1 cellular context compared by ENCODE assay signal in the genomic region with DNA sequence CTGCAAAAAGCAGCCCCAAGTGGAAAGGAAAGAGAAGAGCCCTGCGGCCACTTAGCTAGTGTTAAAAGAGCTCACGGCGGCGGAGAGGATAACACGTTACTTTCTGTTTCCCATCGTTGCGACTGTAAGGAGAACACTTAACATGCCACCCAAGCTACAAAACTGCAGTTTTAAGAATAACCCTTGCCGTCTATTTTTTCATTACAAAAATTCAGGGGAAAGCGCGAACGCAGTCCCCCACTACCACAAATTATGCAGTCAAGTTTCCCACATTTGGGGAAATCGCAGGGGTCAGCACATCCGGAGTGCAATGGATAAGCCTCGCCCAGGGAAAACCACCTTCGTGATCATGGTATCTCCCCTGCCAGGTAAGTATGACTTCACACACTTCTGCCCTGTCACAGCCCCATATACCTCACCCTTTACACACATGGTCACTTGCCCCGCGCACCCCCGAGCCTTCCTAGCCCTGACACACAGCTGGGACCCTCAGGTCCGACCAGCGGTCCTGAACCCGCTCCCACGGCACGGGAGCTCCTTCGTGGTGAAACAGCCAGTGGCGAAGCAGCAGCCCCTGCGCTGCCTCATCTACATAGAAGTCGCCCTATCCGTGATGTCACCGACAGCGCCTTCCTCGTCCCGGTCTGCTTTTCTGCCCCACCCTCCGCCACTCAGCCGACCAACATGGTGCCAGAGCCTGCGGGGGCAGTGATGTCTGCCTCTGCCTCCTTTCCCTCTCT.
TF ChIP-seq lines count a peak whose summit lies in the region.
"Not testable (repeated sequence)": the region's sequence is repeated elsewhere in the genome, so short reads cannot be mapped to it uniquely, and the experiment has no call there.

No MANE protein-coding gene starts in this region.

TF ChIP-seq in K562, 482 proteins besides CTCF, POLR2A, EP300 and RAD21 (continued from another document and continues in another):
- TF ChIP-seq TRIM24 (IDR thresholded peaks at IDR 0.05) (peak in 1 of 2 experiments; percentile 62; a peak in 3 of 4 replicates), ZNF239 (CRISPR knock-in tag; IDR thresholded peaks at IDR 0.05) (peak; percentile 47), ETV6 (IDR thresholded peaks at IDR 0.05; ENCODE audit: borderline replicate concordance in 1 of 2, low read depth in 2 of 2, low read length in 1 of 2) (peak in 1 of 2 experiments; percentile 80; a peak in 1 of 4 replicates), NCOA4 (IDR thresholded peaks at IDR 0.05; ENCODE audit: partially characterized antibody) (peak; percentile 94), ZNF175 (CRISPR knock-in tag; IDR thresholded peaks at IDR 0.05; ENCODE audit: low read depth) (peak; percentile 50; the same call in 1 of the 2 replicates), EWSR1 (IDR thresholded peaks at IDR 0.05; ENCODE audit: borderline replicate concordance, low read depth, partially characterized antibody) (peak; percentile 96), SMAD4 (CRISPR knock-in tag; conservative IDR thresholded peaks at IDR 0.05) (peak; percentile 77), CHCHD3 (CRISPR knock-in tag; IDR thresholded peaks at IDR 0.05) (peak; percentile 98), HEY1 (CRISPR knock-in tag; IDR thresholded peaks at IDR 0.05; ENCODE audit: borderline replicate concordance) (peak; percentile 82), ZBTB8A (IDR thresholded peaks at IDR 0.05; ENCODE audit: partially characterized antibody) (peak; percentile 76), HNRNPUL1 (IDR thresholded peaks at IDR 0.05; ENCODE audit: low read length) (peak; percentile 79; the same call in 1 of the 2 replicates), ESRRA (IDR thresholded peaks at IDR 0.05; ENCODE audit: borderline replicate concordance, low read depth) (peak; percentile 57; the same call in 1 of the 2 replicates), ZNF253 (CRISPR knock-in tag; conservative IDR thresholded peaks at IDR 0.05) (peak; percentile 89), NCOA2 (IDR thresholded peaks at IDR 0.05; ENCODE audit: partially characterized antibody in 2 of 2) (peak in 1 of 2 experiments; percentile 56), ZBED1 (IDR thresholded peaks at IDR 0.05) (peak; percentile 99), POLR2AphosphoS5 (IDR thresholded peaks at IDR 0.05; ENCODE audit: control insufficient read depth, insufficient read depth, low read depth, low read length) (peak; percentile 98), ZNF77 (CRISPR knock-in tag; IDR thresholded peaks at IDR 0.05) (peak; percentile 95), MAZ (CRISPR knock-in tag; conservative IDR thresholded peaks at IDR 0.05 in 1 of 2, IDR thresholded peaks at IDR 0.05 in 1 of 2) (peak; percentile 85 to 91), PHF8 (IDR thresholded peaks at IDR 0.05; ENCODE audit: borderline replicate concordance, low read length) (peak; percentile 31; the same call in 1 of the 2 replicates), ZNF561 (CRISPR knock-in tag; conservative IDR thresholded peaks at IDR 0.05) (peak; percentile 40), FIP1L1 (IDR thresholded peaks at IDR 0.05; ENCODE audit: low read depth, low read length, poor library complexity, severe bottlenecking) (peak; percentile 37), ELF4 (CRISPR knock-in tag; IDR thresholded peaks at IDR 0.05) (peak; percentile 98), JUND (IDR thresholded peaks at IDR 0.05; ENCODE audit: borderline replicate concordance, low read depth, low read length) (peak; percentile 62), JUND (tag; IDR thresholded peaks at IDR 0.05; ENCODE audit: borderline replicate concordance, low read depth, low read length) (peak; percentile 57; the same call in 1 of the 3 replicates), POLR2H (tag; IDR thresholded peaks at IDR 0.05; ENCODE audit: low read depth) (peak; percentile 99), BCL6 (CRISPR knock-in tag; IDR thresholded peaks at IDR 0.05) (0 out of 2 replicates have a peak, but pooled peaks have one; percentile 51), ARNT (IDR thresholded peaks at IDR 0.05) (peak; percentile 83 to 96), SMAD1 (IDR thresholded peaks at IDR 0.05; ENCODE audit: low read depth, low read length, partially characterized antibody) (peak; percentile 99), PHF20 (IDR thresholded peaks at IDR 0.05; ENCODE audit: partially characterized antibody) (peak; percentile 60), KDM1A (IDR thresholded peaks at IDR 0.05) (peak in 1 of 2 experiments; percentile 41; a peak in 1 of 4 replicates), CBX1 (IDR thresholded peaks at IDR 0.05; ENCODE audit: low read depth) (peak; percentile 100), RCOR1 (IDR thresholded peaks at IDR 0.05; ENCODE audit: borderline replicate concordance in 1 of 2, low read depth in 2 of 2, low read length in 2 of 2) (peak in 1 of 2 experiments; percentile 60; a peak in 1 of 4 replicates), RAD51 (IDR thresholded peaks at IDR 0.05; ENCODE audit: borderline replicate concordance, low read depth) (peak; percentile 53; the same call in 1 of the 2 replicates), SNIP1 (IDR thresholded peaks at IDR 0.05; ENCODE audit: low read depth) (peak; percentile 70), ILF3 (IDR thresholded peaks at IDR 0.05; ENCODE audit: borderline replicate concordance) (peak; percentile 99), ZNF24 (IDR thresholded peaks at IDR 0.05) (peak; percentile 77; the same call in 1 of the 2 replicates), ZNF347 (CRISPR knock-in tag; IDR thresholded peaks at IDR 0.05; ENCODE audit: low read depth) (peak; percentile 67; the same call in 1 of the 2 replicates), TAF9B (IDR thresholded peaks at IDR 0.05; ENCODE audit: partially characterized antibody) (peak; percentile 97)
- not testable (repeated sequence) for TF ChIP-seq ETV6 (CRISPR knock-in tag; IDR thresholded peaks at IDR 0.05; ENCODE audit: borderline replicate concordance)
- TF ChIP-seq, protein P1, sequence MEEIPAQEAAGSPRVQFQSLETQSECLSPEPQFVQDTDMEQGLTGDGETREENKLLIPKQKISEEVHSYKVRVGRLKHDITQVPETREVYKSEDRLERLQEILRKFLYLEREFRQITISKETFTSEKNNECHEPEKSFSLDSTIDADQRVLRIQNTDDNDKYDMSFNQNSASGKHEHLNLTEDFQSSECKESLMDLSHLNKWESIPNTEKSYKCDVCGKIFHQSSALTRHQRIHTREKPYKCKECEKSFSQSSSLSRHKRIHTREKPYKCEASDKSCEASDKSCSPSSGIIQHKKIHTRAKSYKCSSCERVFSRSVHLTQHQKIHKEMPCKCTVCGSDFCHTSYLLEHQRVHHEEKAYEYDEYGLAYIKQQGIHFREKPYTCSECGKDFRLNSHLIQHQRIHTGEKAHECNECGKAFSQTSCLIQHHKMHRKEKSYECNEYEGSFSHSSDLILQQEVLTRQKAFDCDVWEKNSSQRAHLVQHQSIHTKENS (CRISPR knock-in tag; IDR thresholded peaks at IDR 0.05) = peak; percentile 82
- TF ChIP-seq, protein P2, sequence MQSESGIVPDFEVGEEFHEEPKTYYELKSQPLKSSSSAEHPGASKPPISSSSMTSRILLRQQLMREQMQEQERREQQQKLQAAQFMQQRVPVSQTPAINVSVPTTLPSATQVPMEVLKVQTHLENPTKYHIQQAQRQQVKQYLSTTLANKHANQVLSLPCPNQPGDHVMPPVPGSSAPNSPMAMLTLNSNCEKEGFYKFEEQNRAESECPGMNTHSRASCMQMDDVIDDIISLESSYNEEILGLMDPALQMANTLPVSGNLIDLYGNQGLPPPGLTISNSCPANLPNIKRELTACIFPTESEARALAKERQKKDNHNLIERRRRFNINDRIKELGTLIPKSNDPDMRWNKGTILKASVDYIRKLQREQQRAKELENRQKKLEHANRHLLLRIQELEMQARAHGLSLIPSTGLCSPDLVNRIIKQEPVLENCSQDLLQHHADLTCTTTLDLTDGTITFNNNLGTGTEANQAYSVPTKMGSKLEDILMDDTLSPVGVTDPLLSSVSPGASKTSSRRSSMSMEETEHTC (IDR thresholded peaks at IDR 0.05) = peak; percentile 41; the same call in 1 of the 2 replicates
- TF ChIP-seq, protein P3, sequence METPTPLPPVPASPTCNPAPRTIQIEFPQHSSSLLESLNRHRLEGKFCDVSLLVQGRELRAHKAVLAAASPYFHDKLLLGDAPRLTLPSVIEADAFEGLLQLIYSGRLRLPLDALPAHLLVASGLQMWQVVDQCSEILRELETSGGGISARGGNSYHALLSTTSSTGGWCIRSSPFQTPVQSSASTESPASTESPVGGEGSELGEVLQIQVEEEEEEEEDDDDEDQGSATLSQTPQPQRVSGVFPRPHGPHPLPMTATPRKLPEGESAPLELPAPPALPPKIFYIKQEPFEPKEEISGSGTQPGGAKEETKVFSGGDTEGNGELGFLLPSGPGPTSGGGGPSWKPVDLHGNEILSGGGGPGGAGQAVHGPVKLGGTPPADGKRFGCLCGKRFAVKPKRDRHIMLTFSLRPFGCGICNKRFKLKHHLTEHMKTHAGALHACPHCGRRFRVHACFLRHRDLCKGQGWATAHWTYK (CRISPR knock-in tag; IDR thresholded peaks at IDR 0.05) = peak; percentile 94
- TF ChIP-seq, protein P4, sequence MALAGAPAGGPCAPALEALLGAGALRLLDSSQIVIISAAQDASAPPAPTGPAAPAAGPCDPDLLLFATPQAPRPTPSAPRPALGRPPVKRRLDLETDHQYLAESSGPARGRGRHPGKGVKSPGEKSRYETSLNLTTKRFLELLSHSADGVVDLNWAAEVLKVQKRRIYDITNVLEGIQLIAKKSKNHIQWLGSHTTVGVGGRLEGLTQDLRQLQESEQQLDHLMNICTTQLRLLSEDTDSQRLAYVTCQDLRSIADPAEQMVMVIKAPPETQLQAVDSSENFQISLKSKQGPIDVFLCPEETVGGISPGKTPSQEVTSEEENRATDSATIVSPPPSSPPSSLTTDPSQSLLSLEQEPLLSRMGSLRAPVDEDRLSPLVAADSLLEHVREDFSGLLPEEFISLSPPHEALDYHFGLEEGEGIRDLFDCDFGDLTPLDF (CRISPR knock-in tag; IDR thresholded peaks at IDR 0.05) = peak; percentile 84
- TF ChIP-seq, protein P5, sequence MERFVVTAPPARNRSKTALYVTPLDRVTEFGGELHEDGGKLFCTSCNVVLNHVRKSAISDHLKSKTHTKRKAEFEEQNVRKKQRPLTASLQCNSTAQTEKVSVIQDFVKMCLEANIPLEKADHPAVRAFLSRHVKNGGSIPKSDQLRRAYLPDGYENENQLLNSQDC (CRISPR knock-in tag; IDR thresholded peaks at IDR 0.05) = peak; percentile 99
- TF ChIP-seq, protein P6, sequence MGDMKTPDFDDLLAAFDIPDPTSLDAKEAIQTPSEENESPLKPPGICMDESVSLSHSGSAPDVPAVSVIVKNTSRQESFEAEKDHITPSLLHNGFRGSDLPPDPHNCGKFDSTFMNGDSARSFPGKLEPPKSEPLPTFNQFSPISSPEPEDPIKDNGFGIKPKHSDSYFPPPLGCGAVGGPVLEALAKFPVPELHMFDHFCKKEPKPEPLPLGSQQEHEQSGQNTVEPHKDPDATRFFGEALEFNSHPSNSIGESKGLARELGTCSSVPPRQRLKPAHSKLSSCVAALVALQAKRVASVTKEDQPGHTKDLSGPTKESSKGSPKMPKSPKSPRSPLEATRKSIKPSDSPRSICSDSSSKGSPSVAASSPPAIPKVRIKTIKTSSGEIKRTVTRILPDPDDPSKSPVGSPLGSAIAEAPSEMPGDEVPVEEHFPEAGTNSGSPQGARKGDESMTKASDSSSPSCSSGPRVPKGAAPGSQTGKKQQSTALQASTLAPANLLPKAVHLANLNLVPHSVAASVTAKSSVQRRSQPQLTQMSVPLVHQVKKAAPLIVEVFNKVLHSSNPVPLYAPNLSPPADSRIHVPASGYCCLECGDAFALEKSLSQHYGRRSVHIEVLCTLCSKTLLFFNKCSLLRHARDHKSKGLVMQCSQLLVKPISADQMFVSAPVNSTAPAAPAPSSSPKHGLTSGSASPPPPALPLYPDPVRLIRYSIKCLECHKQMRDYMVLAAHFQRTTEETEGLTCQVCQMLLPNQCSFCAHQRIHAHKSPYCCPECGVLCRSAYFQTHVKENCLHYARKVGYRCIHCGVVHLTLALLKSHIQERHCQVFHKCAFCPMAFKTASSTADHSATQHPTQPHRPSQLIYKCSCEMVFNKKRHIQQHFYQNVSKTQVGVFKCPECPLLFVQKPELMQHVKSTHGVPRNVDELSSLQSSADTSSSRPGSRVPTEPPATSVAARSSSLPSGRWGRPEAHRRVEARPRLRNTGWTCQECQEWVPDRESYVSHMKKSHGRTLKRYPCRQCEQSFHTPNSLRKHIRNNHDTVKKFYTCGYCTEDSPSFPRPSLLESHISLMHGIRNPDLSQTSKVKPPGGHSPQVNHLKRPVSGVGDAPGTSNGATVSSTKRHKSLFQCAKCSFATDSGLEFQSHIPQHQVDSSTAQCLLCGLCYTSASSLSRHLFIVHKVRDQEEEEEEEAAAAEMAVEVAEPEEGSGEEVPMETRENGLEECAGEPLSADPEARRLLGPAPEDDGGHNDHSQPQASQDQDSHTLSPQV (IDR thresholded peaks at IDR 0.05) = peak; percentile 63
- TF ChIP-seq, protein P7, sequence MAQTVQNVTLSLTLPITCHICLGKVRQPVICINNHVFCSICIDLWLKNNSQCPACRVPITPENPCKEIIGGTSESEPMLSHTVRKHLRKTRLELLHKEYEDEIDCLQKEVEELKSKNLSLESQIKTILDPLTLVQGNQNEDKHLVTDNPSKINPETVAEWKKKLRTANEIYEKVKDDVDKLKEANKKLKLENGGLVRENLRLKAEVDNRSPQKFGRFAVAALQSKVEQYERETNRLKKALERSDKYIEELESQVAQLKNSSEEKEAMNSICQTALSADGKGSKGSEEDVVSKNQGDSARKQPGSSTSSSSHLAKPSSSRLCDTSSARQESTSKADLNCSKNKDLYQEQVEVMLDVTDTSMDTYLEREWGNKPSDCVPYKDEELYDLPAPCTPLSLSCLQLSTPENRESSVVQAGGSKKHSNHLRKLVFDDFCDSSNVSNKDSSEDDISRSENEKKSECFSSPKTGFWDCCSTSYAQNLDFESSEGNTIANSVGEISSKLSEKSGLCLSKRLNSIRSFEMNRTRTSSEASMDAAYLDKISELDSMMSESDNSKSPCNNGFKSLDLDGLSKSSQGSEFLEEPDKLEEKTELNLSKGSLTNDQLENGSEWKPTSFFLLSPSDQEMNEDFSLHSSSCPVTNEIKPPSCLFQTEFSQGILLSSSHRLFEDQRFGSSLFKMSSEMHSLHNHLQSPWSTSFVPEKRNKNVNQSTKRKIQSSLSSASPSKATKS (CRISPR knock-in tag; IDR thresholded peaks at IDR 0.05) = 0 out of 2 replicates have a peak, but pooled peaks have one; percentile 17
- TF ChIP-seq, protein P8, sequence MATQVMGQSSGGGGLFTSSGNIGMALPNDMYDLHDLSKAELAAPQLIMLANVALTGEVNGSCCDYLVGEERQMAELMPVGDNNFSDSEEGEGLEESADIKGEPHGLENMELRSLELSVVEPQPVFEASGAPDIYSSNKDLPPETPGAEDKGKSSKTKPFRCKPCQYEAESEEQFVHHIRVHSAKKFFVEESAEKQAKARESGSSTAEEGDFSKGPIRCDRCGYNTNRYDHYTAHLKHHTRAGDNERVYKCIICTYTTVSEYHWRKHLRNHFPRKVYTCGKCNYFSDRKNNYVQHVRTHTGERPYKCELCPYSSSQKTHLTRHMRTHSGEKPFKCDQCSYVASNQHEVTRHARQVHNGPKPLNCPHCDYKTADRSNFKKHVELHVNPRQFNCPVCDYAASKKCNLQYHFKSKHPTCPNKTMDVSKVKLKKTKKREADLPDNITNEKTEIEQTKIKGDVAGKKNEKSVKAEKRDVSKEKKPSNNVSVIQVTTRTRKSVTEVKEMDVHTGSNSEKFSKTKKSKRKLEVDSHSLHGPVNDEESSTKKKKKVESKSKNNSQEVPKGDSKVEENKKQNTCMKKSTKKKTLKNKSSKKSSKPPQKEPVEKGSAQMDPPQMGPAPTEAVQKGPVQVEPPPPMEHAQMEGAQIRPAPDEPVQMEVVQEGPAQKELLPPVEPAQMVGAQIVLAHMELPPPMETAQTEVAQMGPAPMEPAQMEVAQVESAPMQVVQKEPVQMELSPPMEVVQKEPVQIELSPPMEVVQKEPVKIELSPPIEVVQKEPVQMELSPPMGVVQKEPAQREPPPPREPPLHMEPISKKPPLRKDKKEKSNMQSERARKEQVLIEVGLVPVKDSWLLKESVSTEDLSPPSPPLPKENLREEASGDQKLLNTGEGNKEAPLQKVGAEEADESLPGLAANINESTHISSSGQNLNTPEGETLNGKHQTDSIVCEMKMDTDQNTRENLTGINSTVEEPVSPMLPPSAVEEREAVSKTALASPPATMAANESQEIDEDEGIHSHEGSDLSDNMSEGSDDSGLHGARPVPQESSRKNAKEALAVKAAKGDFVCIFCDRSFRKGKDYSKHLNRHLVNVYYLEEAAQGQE (CRISPR knock-in tag; IDR thresholded peaks at IDR 0.05; ENCODE audit: low read depth) = 0 out of 2 replicates have a peak, but pooled peaks have one; percentile 60
